ENCODE assay signal across 27 cellular contexts in the genomic region with DNA sequence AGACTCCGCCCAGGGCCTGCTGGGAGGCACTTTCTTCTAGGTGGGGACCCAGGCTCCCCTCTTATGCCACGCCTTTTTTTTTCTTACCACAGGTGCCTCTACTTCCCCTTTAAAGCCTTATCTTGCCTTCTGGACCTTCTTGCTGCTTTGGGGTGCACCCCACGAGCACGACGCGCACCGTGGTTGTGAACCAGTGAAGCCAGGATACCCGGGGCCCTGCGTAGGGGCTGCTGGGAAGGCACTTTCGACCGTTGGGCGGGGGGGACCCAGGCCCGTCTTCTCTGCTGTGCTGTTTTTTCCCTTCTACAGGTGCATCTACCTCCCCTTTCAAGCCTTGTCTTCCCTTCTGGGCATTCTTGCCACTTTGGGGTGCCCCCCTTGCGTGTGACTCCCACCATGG.
DNase-seq lines count a peak whose midpoint lies in the region; TF ChIP-seq lines count a peak whose summit lies in the region.
"Had no signal": no experiment of that assay in that cellular context is flagged by ENCODE, and none has a peak within 500 bp of the region (broad histone marks: within the 10 kb centered on the region; RNA-seq: fewer than 3 reads in every experiment).

No MANE protein-coding gene starts in this region.

- DNase-seq in osteoblast (ENCODE audit: insufficient read length, low spot score, missing footprints) = peak; percentile 32
- DNase-seq in activated CD4-positive, alpha-beta T cell treated with anti-CD3 and anti-CD28 coated beads for 4 hours = no peak
- DNase-seq: 8988T; ACHN; AML-193; BE2C; C1 segment of cervical spinal cord; Caco-2; Calu3; CD4-positive, alpha-beta memory T cell; CD4-positive, alpha-beta T cell; CD4-positive, CD25-positive, alpha-beta regulatory T cell; CD8-positive, alpha-beta memory T cell; CD8-positive, alpha-beta T cell; COR-L47; DMS 273 treated with DMSO at 0.1 percent for 48 hours; DMS153; DMS53; DMS79; DMS79 treated with DMSO at 0.1 percent for 48 hours; DND-41; EL had no signal

- H3K9me3 ChIP-seq in osteoblast (ENCODE audit: low read depth, low read length) = no peaks in the 10 kb centered on the region
- H3K9me3 ChIP-seq: A549, BE2C had no signal

- no peaks in the 10 kb centered on the region for H3K27me3 ChIP-seq in osteoblast (ENCODE audit: insufficient read depth, low read length)
- H3K27me3 ChIP-seq: BE2C; BLaER1; BLaER1 treated with 17β-estradiol and CSF1 and Interleukin-3, amounts not matched to agents 10 nM and 100 nM had no signal

- H3K27ac ChIP-seq in osteoblast (ENCODE audit: low read depth, low read length) = no peak overlapping the region
- H3K27ac ChIP-seq: 22Rv1; A549; BLaER1; BLaER1 treated with 17β-estradiol and CSF1 and Interleukin-3, amounts not matched to agents 10 nM and 100 nM; C4-2B had no signal

- H3K36me3 ChIP-seq in osteoblast (ENCODE audit: insufficient read depth, low read length) = no peaks in the 10 kb centered on the region
- H3K36me3 ChIP-seq: BE2C; BLaER1; BLaER1 treated with 17β-estradiol and CSF1 and Interleukin-3, amounts not matched to agents 10 nM and 100 nM had no signal

- H3K4me3 ChIP-seq in osteoblast (ENCODE audit: insufficient read depth, low read length) = no peak overlapping the region
- H3K4me3 ChIP-seq: A549; BLaER1; BLaER1 treated with 17β-estradiol and CSF1 and Interleukin-3, amounts not matched to agents 10 nM and 100 nM had no signal

- no peak overlapping the region for H3K4me2 ChIP-seq in osteoblast (ENCODE audit: insufficient read depth, low read length)
- H3K4me2 ChIP-seq: A549; BLaER1; BLaER1 treated with 17β-estradiol and CSF1 and Interleukin-3, amounts not matched to agents 10 nM and 100 nM had no signal

- no peak for TF ChIP-seq CTCF in osteoblast (IDR thresholded peaks at IDR 0.05; ENCODE audit: extremely low read depth, low read depth, low read length)

- no peaks in the 10 kb centered on the region for H3K79me2 ChIP-seq in osteoblast (ENCODE audit: insufficient read depth, low read length)

- no peaks in the 10 kb centered on the region for H3K4me1 ChIP-seq in osteoblast (ENCODE audit: insufficient read depth, low read length)
- H3K4me1 ChIP-seq: A549; BE2C; BLaER1; BLaER1 treated with 17β-estradiol and CSF1 and Interleukin-3, amounts not matched to agents 10 nM and 100 nM; Caco-2 had no signal

- no peaks in the 10 kb centered on the region for H4K20me1 ChIP-seq in osteoblast (ENCODE audit: insufficient read depth, low read length)
- H4K20me1 ChIP-seq: BLaER1; BLaER1 treated with 17β-estradiol and CSF1 and Interleukin-3, amounts not matched to agents 10 nM and 100 nM had no signal

- no peak overlapping the region for H2AFZ ChIP-seq in osteoblast (ENCODE audit: low read length)
